11 cellular contexts compared by ENCODE assay signal in genomic region chr6:140462495-140463311, GRCh38.
A peak's percentile ranks its signal among the peaks of the same experiment; 100 is the strongest.
DNase-seq lines count a peak whose midpoint lies in the region; ATAC-seq, FAIRE-seq and TF ChIP-seq lines count a peak whose summit lies in the region.
"Had no signal": no experiment of that assay in that cellular context is flagged by ENCODE, and none has a peak within 500 bp of the region (broad histone marks: within the 10 kb centered on the region; RNA-seq: fewer than 3 reads in every experiment).

No MANE protein-coding gene starts in this region.

- ATAC-seq in lung (ENCODE audit: insufficient read depth, low FRiP score) (peak; percentile 73), HG03378 (IDR thresholded peaks at IDR 0.05; ENCODE audit: unreplicated experiment) (no peak), GM19455 (IDR thresholded peaks at IDR 0.05; ENCODE audit: unreplicated experiment) (no peak), GM19452 (IDR thresholded peaks at IDR 0.05; ENCODE audit: unreplicated experiment) (no peak)
- ATAC-seq: activated CD8-positive, alpha-beta T cell treated with anti-CD3 and anti-CD28 coated beads, Interleukin-2, amount 10 ng/mL, durations not matched to agents 7 days and 5 days had no signal

- peaks cover 0 to 9% of the 10 kb centered on the region in 2 donors for H3K9me3 ChIP-seq in lung (ENCODE audit: control insufficient read depth in 2 of 2, insufficient read depth in 1 of 2, low read length in 1 of 2)

- H3K27ac ChIP-seq in ACC112 (ENCODE audit: low read depth, low read length) (peak overlapping the region; percentile 97), lung (ENCODE audit: low read depth in 1 of 2, low read length in 1 of 2) (peak overlapping the region in 1 of 2 donors; percentile 56)

- H3K36me3 ChIP-seq in ACC112 (ENCODE audit: insufficient read depth, low read length): 0 out of 2 replicates have a peak, but pooled peaks cover 3% of the 10 kb centered on the region
- H3K36me3 ChIP-seq in bronchial epithelial cell (ENCODE audit: control insufficient read depth, insufficient read depth, low read length): no peaks in the 10 kb centered on the region
- H3K36me3 ChIP-seq in lung (ENCODE audit: control insufficient read depth in 2 of 2, insufficient read depth in 2 of 2, low read length in 2 of 2): no peaks in the 10 kb centered on the region

- DNase-seq in NCI-H1105 (lab: John Stamatoyannopoulos, UW) (peak; percentile 38), bronchial epithelial cell (ENCODE audit: low read depth) (peak; percentile 95), lung (ENCODE audit: low spot score) (no peak), HTR-8/SVneo (ENCODE audit: insufficient read length, low spot score) (no peak)
- DNase-seq: activated CD8-positive, alpha-beta T cell treated with anti-CD3 and anti-CD28 coated beads, Interleukin-2, amount 10 ng/mL, durations not matched to agents 7 days and 5 days; DND-41; naive B cell had no signal

- TF ChIP-seq CTCF in bronchial epithelial cell (IDR thresholded peaks at IDR 0.05; ENCODE audit: insufficient read depth, low read length, severe bottlenecking) (no peak), lung (IDR thresholded peaks at IDR 0.05; ENCODE audit: control extremely low read depth, extremely low read depth) (no peak)

- H3K4me1 ChIP-seq in ACC112 (ENCODE audit: control insufficient read depth, insufficient read depth, low read length, unreplicated experiment) (peaks cover 20% of the 10 kb centered on the region), lung (ENCODE audit: control insufficient read depth in 2 of 2, insufficient read depth in 2 of 2, low read length in 2 of 2) (peaks cover 0 to 3% of the 10 kb centered on the region in 2 donors)

- WGBS in lung, 2 donors: 27 to 30% methylated on average over 2 of the region's 2 CpGs

- H2AFZ ChIP-seq in ACC112 (ENCODE audit: low read length, unreplicated experiment): peak overlapping the region; percentile 79

- H3K4me3 ChIP-seq in ACC112 (ENCODE audit: low read depth, low read length) (peak overlapping the region; percentile 55), bronchial epithelial cell (ENCODE audit: low read depth, low read length) (no peak overlapping the region), lung (no peak overlapping the region)

- no peaks in the 10 kb centered on the region for H3K79me2 ChIP-seq in ACC112 (ENCODE audit: control insufficient read depth, insufficient read depth, low read length, unreplicated experiment)

- FAIRE-seq in bronchial epithelial cell (lab: Jason Lieb, UNC) (no peak), HTR-8/SVneo (lab: Jason Lieb, UNC) (no peak)

- no peaks in the 10 kb centered on the region for H3K27me3 ChIP-seq in ACC112 (ENCODE audit: insufficient read depth, low read length)
- no peaks in the 10 kb centered on the region for H3K27me3 ChIP-seq in bronchial epithelial cell (ENCODE audit: control insufficient read depth, insufficient read depth, low read length)
- H3K27me3 ChIP-seq in lung (ENCODE audit: control insufficient read depth, insufficient read depth): no peaks in the 10 kb centered on the region

Comparison
In these comparisons a context has a peak if more than half of its experiments do, and no peak if none do; other contexts are left out.
1. DNase-seq: peak in NCI-H1105 (single experiment) and bronchial epithelial cell (single experiment); none in lung (single experiment) and HTR-8/SVneo (single experiment).